ENCODE assay signal across 8 cellular contexts in genomic region chr15:30625436-30626193, GRCh38.
DNase-seq lines count a peak whose midpoint lies in the region; ATAC-seq and TF ChIP-seq lines count a peak whose summit lies in the region.
"Not testable (repeated sequence)": the region's sequence is repeated elsewhere in the genome, so short reads cannot be mapped to it uniquely, and the experiment has no call there.

Gene ARHGAP11B, plus strand, starts transcription at chr15:30626128.

- CTCF ChIA-PET in CD4-positive, alpha-beta T cell (lab: Charles Lee): not testable (repeated sequence)

- H3K27me3 Mint-ChIP-seq in CD4-positive, alpha-beta T cell; natural killer cell (ENCODE audit: low read depth in 2 of 2): not testable (repeated sequence)

- H3K4me1 Mint-ChIP-seq in CD4-positive, alpha-beta T cell (ENCODE audit: low read depth): peaks cover 25% of the 10 kb centered on the region
- H3K4me1 Mint-ChIP-seq in natural killer cell: peaks cover 22 to 24% of the 10 kb centered on the region in 2 donors

- POLR2A ChIA-PET in CD4-positive, alpha-beta T cell (lab: Charles Lee): interaction anchor here (0.6 to 1.4 kb wide), 3 partner anchors 701 to 1989 kb away, joined by 6 to 9 read pairs (median 8); partner anchors contain the start of genes KLF13 and NSMCE3

- peaks cover 24% of the 10 kb centered on the region for H3K36me3 Mint-ChIP-seq in CD4-positive, alpha-beta T cell (ENCODE audit: low read depth)
- H3K36me3 Mint-ChIP-seq in natural killer cell: not testable (repeated sequence)

- peak within 1 kb of the TSS; percentile 61 for H3K27ac ChIP-seq in CD4-positive, alpha-beta T cell (ENCODE audit: low read depth, low read length)

- H3K27ac Mint-ChIP-seq in CD4-positive, alpha-beta T cell: peak within 1 kb of the TSS; percentile 96
- peak within 1 kb of the TSS; percentile 98 for H3K27ac Mint-ChIP-seq in natural killer cell

- ATAC-seq in CD4-positive, alpha-beta T cell (ENCODE audit: poor library complexity): peak; percentile 90
- peak; percentile 85 for ATAC-seq in GM19438 (IDR thresholded peaks at IDR 0.05; ENCODE audit: low read depth, unreplicated experiment)
- ATAC-seq in HG03342 (IDR thresholded peaks at IDR 0.05; ENCODE audit: unreplicated experiment): peak; percentile 90
- ATAC-seq in natural killer cell: peak; percentile 95 to 99 (median 96)

- H3K27me3 ChIP-seq in CD4-positive, alpha-beta T cell (ENCODE audit: control insufficient read depth, insufficient read depth, low read length); adipocyte (replicated peaks; ENCODE audit: control insufficient read depth, insufficient read depth, low read length): not testable (repeated sequence)

- H3K4me3 Mint-ChIP-seq in CD4-positive, alpha-beta T cell: peak within 1 kb of the TSS; percentile 97
- H3K4me3 Mint-ChIP-seq in natural killer cell: peak within 1 kb of the TSS; percentile 99

- peak within 1 kb of the TSS; percentile 78 for H3K4me3 ChIP-seq in adipocyte (ENCODE audit: low read length)

- DNase-seq in CD4-positive, alpha-beta T cell: peak; percentile 88 to 94 (median 91)
- DNase-seq in T follicular helper cell (ENCODE audit: low read depth): peak; percentile 91
- DNase-seq in adipocyte (ENCODE audit: low read depth): peak; percentile 96
- peak; percentile 96 for DNase-seq in globus pallidus (ENCODE audit: low spot score)
- peak; percentile 95 for DNase-seq in natural killer cell
- DNase-seq in stimulated activated CD8-positive, alpha-beta memory T cell treated with anti-CD3 and anti-CD28 coated beads, Interleukin-2, amount 100 ng/mL, for 48 hours (ENCODE audit: low read depth in 2 of 2): peak; percentile 86 to 92

- peak within 1 kb of the TSS; percentile 81 for H3K9ac ChIP-seq in adipocyte (ENCODE audit: low read length)

- not testable (repeated sequence) for TF ChIP-seq CTCF in CD4-positive, alpha-beta T cell (IDR thresholded peaks at IDR 0.05)
- peak; percentile 8 for TF ChIP-seq CTCF in natural killer cell (IDR thresholded peaks at IDR 0.05)

- H3K4me1 ChIP-seq in adipocyte (ENCODE audit: control insufficient read depth, insufficient read depth, low read length): not testable (repeated sequence)

- intact Hi-C loops in CD4-positive, alpha-beta T cell (cut with DNase I, micrococcal nuclease); natural killer cell (cut with micrococcal nuclease): not testable (repeated sequence)

- H3K9me3 Mint-ChIP-seq in CD4-positive, alpha-beta T cell; natural killer cell: not testable (repeated sequence)

- H3K9me3 ChIP-seq in CD4-positive, alpha-beta T cell (ENCODE audit: control insufficient read depth, low read length); adipocyte (ENCODE audit: control insufficient read depth, low read length): not testable (repeated sequence)

- not testable (repeated sequence) for H3K36me3 ChIP-seq in adipocyte (ENCODE audit: control insufficient read depth, insufficient read depth, low read length, severe bottlenecking)

Comparison
In these comparisons a context has a peak if more than half of its experiments do, and no peak if none do; other contexts are left out.
1. Peak in every context shown above with its lines: DNase-seq, ATAC-seq, H3K4me3 ChIP-seq and H3K27ac ChIP-seq.